Comparison of ENCODE assay signal across 13 cellular contexts in the genomic region with DNA sequence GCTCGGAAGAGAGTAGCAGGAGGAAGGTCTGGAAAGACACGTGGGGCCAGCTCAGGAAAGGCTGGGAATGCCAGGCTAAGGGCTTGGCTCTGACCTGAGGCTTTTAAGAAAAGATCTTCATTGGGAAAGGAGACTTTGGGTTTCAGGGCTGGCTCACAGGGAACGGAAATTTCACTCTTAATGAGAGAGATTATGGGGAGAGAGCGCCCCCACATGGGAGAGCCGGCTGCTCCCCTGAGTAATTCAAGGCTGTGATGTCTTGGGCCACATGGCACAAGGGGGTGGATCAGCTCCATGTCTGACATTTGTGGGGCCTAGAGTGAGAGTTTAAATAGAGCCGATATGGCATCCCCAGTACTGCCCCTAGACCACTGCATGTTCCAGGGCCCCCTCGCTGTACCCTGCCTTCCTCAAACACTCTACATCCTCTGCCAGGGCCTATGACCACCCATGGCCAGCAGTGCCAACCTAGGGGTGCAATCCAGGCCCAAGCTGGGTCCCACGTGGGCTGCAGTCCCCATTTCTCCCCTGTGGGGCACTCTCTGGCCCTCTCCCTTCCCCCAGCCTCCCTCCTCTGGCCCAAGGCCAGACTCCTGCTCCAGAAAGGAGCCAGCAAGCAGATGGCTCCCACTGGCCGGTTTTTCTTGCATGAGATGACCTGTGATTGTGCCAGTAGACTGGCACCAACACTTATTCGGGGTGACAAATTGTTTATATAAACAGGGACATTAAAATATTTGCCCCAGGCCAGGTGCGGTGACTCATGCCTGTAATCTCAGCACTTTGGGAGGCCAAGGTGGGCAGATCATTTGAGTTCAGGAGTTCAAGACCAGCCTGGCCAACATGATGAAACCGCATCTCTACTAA.
A peak's percentile ranks its signal among the peaks of the same experiment; 100 is the strongest.
DNase-seq lines count a peak whose midpoint lies in the region; ATAC-seq, FAIRE-seq and TF ChIP-seq lines count a peak whose summit lies in the region.
"Had no signal": no experiment of that assay in that cellular context is flagged by ENCODE, and none has a peak within 500 bp of the region (broad histone marks: within the 10 kb centered on the region; RNA-seq: fewer than 3 reads in every experiment).

No MANE protein-coding gene starts in this region.

- H3K79me2 ChIP-seq in HepG2 (ENCODE audit: insufficient read depth, low read length): no peaks in the 10 kb centered on the region
- H3K79me2 ChIP-seq in Loucy (ENCODE audit: insufficient read depth, low read length): no peaks in the 10 kb centered on the region

- H3K9me3 ChIP-seq in HepG2 (ENCODE audit: low read length) (no peaks in the 10 kb centered on the region), right lobe of liver (no peaks in the 10 kb centered on the region), Loucy (ENCODE audit: insufficient read depth, low read depth, low read length) (no peaks in the 10 kb centered on the region), sigmoid colon (no peaks in the 10 kb centered on the region)
- H3K9me3 ChIP-seq: BLaER1 treated with 17β-estradiol and CSF1 and Interleukin-3, amounts not matched to agents 10 nM and 100 nM; SJCRH30 had no signal

- H3K4me1 ChIP-seq in HepG2 (ENCODE audit: insufficient read depth, low read length): no peaks in the 10 kb centered on the region
- H3K4me1 ChIP-seq in right lobe of liver: no peaks in the 10 kb centered on the region
- no peaks in the 10 kb centered on the region for H3K4me1 ChIP-seq in Loucy (ENCODE audit: insufficient read depth, low read length, poor library complexity, severe bottlenecking)
- H3K4me1 ChIP-seq in sigmoid colon: no peaks in the 10 kb centered on the region
- H3K4me1 ChIP-seq: BLaER1 treated with 17β-estradiol and CSF1 and Interleukin-3, amounts not matched to agents 10 nM and 100 nM; SJCRH30 had no signal

- peak; percentile 41; the same call in 1 of the 2 replicates for TF ChIP-seq CTCF in HepG2 (CRISPR knock-in tag; IDR thresholded peaks at IDR 0.05)
- no peak for TF ChIP-seq CTCF in right lobe of liver (IDR thresholded peaks at IDR 0.05)
- peak; percentile 23 for TF ChIP-seq CTCF in Loucy (conservative IDR thresholded peaks at IDR 0.05; ENCODE audit: low read length)
- TF ChIP-seq CTCF in sigmoid colon (IDR thresholded peaks at IDR 0.05): no peak

- H3K27ac ChIP-seq in HepG2 (ENCODE audit: extremely low read length, insufficient read depth, low read length) (no peak overlapping the region), right lobe of liver (no peak overlapping the region), sigmoid colon (no peak overlapping the region)
- H3K27ac ChIP-seq: BLaER1 treated with 17β-estradiol and CSF1 and Interleukin-3, amounts not matched to agents 10 nM and 100 nM; SJCRH30 had no signal

- no peak overlapping the region for H3K4me2 ChIP-seq in HepG2 (ENCODE audit: low read depth, low read length)
- no peak overlapping the region for H3K4me2 ChIP-seq in Loucy (ENCODE audit: low read depth, low read length, poor library complexity, severe bottlenecking)
- H3K4me2 ChIP-seq: BLaER1 treated with 17β-estradiol and CSF1 and Interleukin-3, amounts not matched to agents 10 nM and 100 nM had no signal

- H3K36me3 ChIP-seq in HepG2 (replicated peaks in 1 of 2; ENCODE audit: control insufficient read depth in 1 of 2, insufficient read depth in 2 of 2, low read length in 2 of 2) (no peaks in the 10 kb centered on the region), right lobe of liver (no peaks in the 10 kb centered on the region), Loucy (ENCODE audit: insufficient read depth, low read length) (no peaks in the 10 kb centered on the region), sigmoid colon (no peaks in the 10 kb centered on the region)
- H3K36me3 ChIP-seq: BLaER1 treated with 17β-estradiol and CSF1 and Interleukin-3, amounts not matched to agents 10 nM and 100 nM; SJCRH30 had no signal

- TF ChIP-seq POLR2A in HepG2 (IDR thresholded peaks at IDR 0.05; ENCODE audit: insufficient read depth in 1 of 2, low read depth in 2 of 2, low read length in 2 of 2) (no peak), right lobe of liver (IDR thresholded peaks at IDR 0.05) (no peak), sigmoid colon (IDR thresholded peaks at IDR 0.05) (no peak)

- CTCF ChIA-PET in HepG2 (lab: Yijun Ruan, JAX; ENCODE audit: low intra/inter-chr PET ratio, low total read pairs): no interaction called here

- ATAC-seq in HepG2 (no peak), right lobe of liver (no peak), HG03457 (IDR thresholded peaks at IDR 0.05; ENCODE audit: unreplicated experiment) (no peak), HG03097 (IDR thresholded peaks at IDR 0.05; ENCODE audit: low FRiP score, unreplicated experiment) (no peak)
- ATAC-seq: activated CD8-positive, alpha-beta memory T cell treated with anti-CD3 and anti-CD28 coated beads, Interleukin-2, amount 10 ng/mL, durations not matched to agents 7 days and 5 days; right cardiac atrium had no signal

- no peak overlapping the region for H2AFZ ChIP-seq in HepG2 (ENCODE audit: low read length)
- H2AFZ ChIP-seq in Loucy (ENCODE audit: low read length): no peak overlapping the region

- H3F3A ChIP-seq in Loucy (ENCODE audit: low read depth): no peaks in the 10 kb centered on the region

- DNase-seq in HepG2 (ENCODE audit: low spot score) (no peak), right lobe of liver (no peak), cerebellar cortex (ENCODE audit: low spot score) (peak; percentile 50), sigmoid colon (no peak), DMS53 treated with DMSO at 0.1 percent for 48 hours (lab: John Stamatoyannopoulos, UW; ENCODE audit: unreplicated experiment) (no peak)
- DNase-seq: activated CD8-positive, alpha-beta memory T cell treated with anti-CD3 and anti-CD28 coated beads, Interleukin-2, amount 10 ng/mL, durations not matched to agents 7 days and 5 days; NCI-H1417 treated with DMSO at 0.1 percent for 48 hours; right cardiac atrium had no signal

- H3K27me3 ChIP-seq in HepG2 (ENCODE audit: control insufficient read depth in 1 of 2, insufficient read depth in 2 of 2, low read length in 2 of 2) (no peaks in the 10 kb centered on the region), right lobe of liver (no peaks in the 10 kb centered on the region), Loucy (ENCODE audit: insufficient read depth, low read length, poor library complexity, severe bottlenecking) (no peaks in the 10 kb centered on the region), sigmoid colon (no peaks in the 10 kb centered on the region)
- H3K27me3 ChIP-seq: BLaER1 treated with 17β-estradiol and CSF1 and Interleukin-3, amounts not matched to agents 10 nM and 100 nM; SJCRH30 had no signal

- no peak for TF ChIP-seq EP300 in HepG2 (IDR thresholded peaks at IDR 0.05; ENCODE audit: low read depth in 2 of 2, low read length in 2 of 2)
- no peak for TF ChIP-seq EP300 in HepG2 (CRISPR knock-in tag; IDR thresholded peaks at IDR 0.05; ENCODE audit: borderline replicate concordance)
- TF ChIP-seq EP300 in sigmoid colon (IDR thresholded peaks at IDR 0.05): no peak

- H3K9ac ChIP-seq in HepG2 (ENCODE audit: insufficient read depth, low read depth, low read length): no peak overlapping the region
- no peak overlapping the region for H3K9ac ChIP-seq in Loucy (ENCODE audit: low read depth, low read length, poor library complexity, severe bottlenecking)
- H3K9ac ChIP-seq: BLaER1 treated with 17β-estradiol and CSF1 and Interleukin-3, amounts not matched to agents 10 nM and 100 nM had no signal

- intact Hi-C loops in HepG2 (cut with micrococcal nuclease; ENCODE audit: unreplicated experiment) (no loop called here), right lobe of liver (cut with DNase I) (no loop called here), sigmoid colon (cut with DNase I) (no loop called here)

- WGBS in HepG2 (ENCODE audit: low lambda C conversion rate): 57% methylated on average over 8 of the region's 12 CpGs
- 32% methylated on average over 9 of the region's 12 CpGs for WGBS in right lobe of liver (ENCODE audit: insufficient coverage, low coverage, low lambda C conversion rate, missing lambda C conversion rate)
- WGBS in sigmoid colon, 2 donors: 36 to 46% methylated on average over 12 of the region's 12 CpGs

- POLR2A ChIA-PET in HepG2 (lab: Yijun Ruan, JAX): no interaction called here

- BruUV-seq in HepG2 (replicated peaks; lab: Mats Ljungman, UMichigan): no TSS peak

- H4K20me1 ChIP-seq in HepG2 (ENCODE audit: insufficient read depth, low read length) (no peaks in the 10 kb centered on the region), Loucy (ENCODE audit: insufficient read depth, low read length, poor library complexity, severe bottlenecking) (no peaks in the 10 kb centered on the region)
- H4K20me1 ChIP-seq: BLaER1 treated with 17β-estradiol and CSF1 and Interleukin-3, amounts not matched to agents 10 nM and 100 nM had no signal

- in situ Hi-C loops in HepG2 (cut with HindIII; ENCODE audit: extremely low pct_ligation_motif_present, low pct_unique_long_range_greater_than_20kb): no loop called here

- H3K4me3 ChIP-seq in HepG2 (replicated peaks in 1 of 3; ENCODE audit: insufficient read depth in 1 of 3, low read depth in 2 of 3, low read length in 3 of 3) (no peak overlapping the region), right lobe of liver (no peak overlapping the region), Loucy (ENCODE audit: low read length, poor library complexity, severe bottlenecking) (no peak overlapping the region), sigmoid colon (no peak overlapping the region)
- H3K4me3 ChIP-seq: BLaER1 treated with 17β-estradiol and CSF1 and Interleukin-3, amounts not matched to agents 10 nM and 100 nM; SJCRH30 had no signal

- FAIRE-seq in HepG2 (lab: Jason Lieb, UNC): no peak

- no peaks in the 10 kb centered on the region for H3K9me2 ChIP-seq in Loucy (replicated peaks; ENCODE audit: low read depth, low read length)

- TF ChIP-seq RAD21 in HepG2 (CRISPR knock-in tag; IDR thresholded peaks at IDR 0.05): no peak

TF ChIP-seq in HepG2, 621 proteins besides CTCF, POLR2A, EP300 and RAD21:
- TF ChIP-seq ZNF256 (CRISPR knock-in tag; conservative IDR thresholded peaks at IDR 0.05) (no peak), STAG1 (CRISPR knock-in tag; IDR thresholded peaks at IDR 0.05) (peak; percentile 41)

Comparison
In these comparisons a context has a peak if more than half of its experiments do, and no peak if none do; other contexts are left out.
1. CTCF ChIP-seq: peak in HepG2 (single experiment) and Loucy (single experiment); none in right lobe of liver (0 of 4) and sigmoid colon (0 of 4).